In the genomic region with DNA sequence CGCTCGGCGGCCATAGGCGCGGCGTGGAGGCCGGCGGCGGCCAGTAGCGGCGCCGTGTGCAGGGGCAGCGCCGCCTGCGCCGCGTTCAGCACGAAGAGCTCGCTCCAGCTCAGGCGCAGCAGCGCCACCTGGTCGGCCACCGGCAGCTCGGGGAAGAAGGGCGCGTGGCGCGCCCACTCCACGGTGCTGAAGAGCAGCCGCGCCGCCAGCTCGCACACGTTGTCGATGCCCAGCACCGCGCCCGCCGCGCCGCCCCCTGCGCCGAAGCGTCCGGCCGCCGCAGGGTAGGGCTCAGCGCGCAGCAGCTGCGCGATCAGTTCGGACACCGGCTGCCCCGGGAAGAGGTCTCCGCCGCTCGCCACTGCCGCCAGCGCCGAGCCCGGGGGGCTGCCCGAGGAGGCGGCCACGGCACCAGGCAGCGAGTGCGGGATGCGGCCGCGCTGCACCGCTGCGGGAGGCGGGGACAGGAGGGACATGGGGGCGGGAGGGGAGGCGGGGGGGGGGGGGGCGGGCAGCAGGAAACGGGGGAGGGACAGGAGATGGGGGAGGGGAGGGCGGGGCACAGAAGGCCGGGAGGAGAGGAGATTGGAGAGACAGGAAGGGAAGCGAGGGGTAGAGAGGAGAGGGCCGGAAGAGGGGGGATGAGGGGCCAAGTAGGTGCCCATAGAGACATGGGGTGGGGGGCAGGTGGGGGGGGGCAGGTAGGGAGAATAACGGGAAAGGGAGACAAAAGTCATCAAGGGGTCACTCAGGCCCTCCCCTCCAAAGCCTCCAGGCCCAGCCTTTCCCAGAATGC, we compare ENCODE assay signal across 8 cellular contexts. TPM values are rescaled to one million over a fixed set of nuclear protein-coding genes. Genes with fewer than 3 reads are reported as not detected.
DNase-seq lines count a peak whose midpoint lies in the region; ATAC-seq and TF ChIP-seq lines count a peak whose summit lies in the region.

No MANE protein-coding gene starts in this region.

- H3K27me3 ChIP-seq in DOHH2 (ENCODE audit: control insufficient read depth, low read length) (no peaks in the 10 kb centered on the region), liver (ENCODE audit: control insufficient read depth in 4 of 4, insufficient read depth in 4 of 4, low read length in 3 of 4) (no peaks in the 10 kb centered on the region)

- WGBS in liver = 21% methylated on average over 78 of the region's 81 CpGs

- peaks cover 52% of the 10 kb centered on the region for H3K36me3 Mint-ChIP-seq in dendritic cell treated with granulocyte-macrophage colony-stimulating factor and Interleukin-4, amounts not matched to agents 40 ng/mL and 50 ng/mL, for 4 days (ENCODE audit: low read depth)

- H3K27me3 Mint-ChIP-seq in dendritic cell treated with granulocyte-macrophage colony-stimulating factor and Interleukin-4, amounts not matched to agents 40 ng/mL and 50 ng/mL, for 4 days = no peaks in the 10 kb centered on the region

- peaks cover 45% of the 10 kb centered on the region for H3K79me2 ChIP-seq in DOHH2 (ENCODE audit: control insufficient read depth, low read length)

- peaks cover 23% of the 10 kb centered on the region for H3K4me1 ChIP-seq in DOHH2 (ENCODE audit: control insufficient read depth, low read length)
- H3K4me1 ChIP-seq in HEK293 (ENCODE audit: control insufficient read depth, insufficient read depth, low read length) = peaks cover 11% of the 10 kb centered on the region
- peaks cover 21 to 57% (median 44%) of the 10 kb centered on the region in 4 donors for H3K4me1 ChIP-seq in liver (ENCODE audit: control insufficient read depth in 4 of 4, insufficient read depth in 4 of 4, low read length in 3 of 4)

- peaks cover 35% of the 10 kb centered on the region for H3K4me1 Mint-ChIP-seq in dendritic cell treated with granulocyte-macrophage colony-stimulating factor and Interleukin-4, amounts not matched to agents 40 ng/mL and 50 ng/mL, for 4 days (ENCODE audit: low read depth)

- no peak overlapping the region for H3K9ac ChIP-seq in liver (ENCODE audit: low read depth in 1 of 2, low read length in 2 of 2)

- H3K4me3 ChIP-seq in DOHH2 (ENCODE audit: low read length) (peak overlapping the region; percentile 74), HEK293 (ENCODE audit: low read depth, low read length) (peak overlapping the region; percentile 55), liver (ENCODE audit: low read depth in 1 of 3, low read length in 3 of 3) (peak overlapping the region in 1 of 3 donors; percentile 51)

- intact Hi-C loops in dendritic cell treated with granulocyte-macrophage colony-stimulating factor and Interleukin-4, amounts not matched to agents 40 ng/mL and 50 ng/mL, for 4 days (cut with micrococcal nuclease) = no loop called here

- peaks cover 17% of the 10 kb centered on the region for H3F3A ChIP-seq in DOHH2 (ENCODE audit: control insufficient read depth, insufficient read depth)

- TF ChIP-seq CTCF in DOHH2 (IDR thresholded peaks at IDR 0.05; ENCODE audit: low read depth, low read length, poor library complexity, severe bottlenecking) (peak; percentile 61), HEK293 (tag by site-specific recombination; IDR thresholded peaks at IDR 0.05) (peak; percentile 65; the same call in 1 of the 2 replicates), liver (IDR thresholded peaks at IDR 0.05; ENCODE audit: low read depth, low read length, missing input control) (peak; percentile 21)

- DNase-seq in NCI-H2196 (lab: John Stamatoyannopoulos, UW; ENCODE audit: unreplicated experiment) = peak; percentile 69
- peak; percentile 75 for DNase-seq in activated CD4-positive, alpha-beta T cell treated with anti-CD3 and anti-CD28 coated beads, Interleukin-2, amount 50 U/mL, for 1 hour
- peak; percentile 70 to 78 for DNase-seq in stimulated activated CD4-positive, alpha-beta T cell treated with anti-CD3 and anti-CD28 coated beads, Interleukin-4, amount 100 ng/mL, for 4 hours

- H3K36me3 ChIP-seq in DOHH2 (ENCODE audit: control insufficient read depth, low read length) = peaks cover 67% of the 10 kb centered on the region
- H3K36me3 ChIP-seq in HEK293 (ENCODE audit: control insufficient read depth in 2 of 2, insufficient read depth in 1 of 2, low read length in 2 of 2) = peaks cover 18 to 56% of the 10 kb centered on the region in 2 experiments; a peak in 2 of 3 replicates
- H3K36me3 ChIP-seq in liver (ENCODE audit: control insufficient read depth in 4 of 4, insufficient read depth in 3 of 4, low read depth in 1 of 4, low read length in 3 of 4) = peaks cover 7 to 26% (median 16%) of the 10 kb centered on the region in 4 donors

- H3K9me3 Mint-ChIP-seq in dendritic cell treated with granulocyte-macrophage colony-stimulating factor and Interleukin-4, amounts not matched to agents 40 ng/mL and 50 ng/mL, for 4 days = no peaks in the 10 kb centered on the region

- POLR2A ChIA-PET in HEK293 (lab: Yijun Ruan, JAX) = interaction anchor here (0.5 to 3.5 kb wide), 7 partner anchors 9 to 275 kb away, joined by 4 to 25 read pairs (median 5); a partner anchor contains a TSS

- TF ChIP-seq RAD21 in liver (IDR thresholded peaks at IDR 0.05) = peak in 1 of 2 donors; percentile 20

- peak overlapping the region; percentile 78 for H3K4me3 Mint-ChIP-seq in dendritic cell treated with granulocyte-macrophage colony-stimulating factor and Interleukin-4, amounts not matched to agents 40 ng/mL and 50 ng/mL, for 4 days

- CTCF ChIA-PET in HEK293 (lab: Yijun Ruan, JAX) = interaction anchor here (0.6 to 1.6 kb wide), 4 partner anchors 15 to 167 kb away, joined by 3 to 5 read pairs (median 4); no protein-coding TSS in a partner anchor

- peak overlapping the region; percentile 30 for H3K27ac Mint-ChIP-seq in dendritic cell treated with granulocyte-macrophage colony-stimulating factor and Interleukin-4, amounts not matched to agents 40 ng/mL and 50 ng/mL, for 4 days

- ATAC-seq in HG03342 (IDR thresholded peaks at IDR 0.05; ENCODE audit: unreplicated experiment) = no peak

- peaks cover 5% of the 10 kb centered on the region; the same call in 1 of the 2 replicates for H4K20me1 ChIP-seq in DOHH2 (ENCODE audit: control insufficient read depth, insufficient read depth, low read depth, low read length)

- H3K4me2 ChIP-seq in DOHH2 (ENCODE audit: low read length) = peak overlapping the region; percentile 78

- H3K9me3 ChIP-seq in DOHH2 (ENCODE audit: control insufficient read depth, insufficient read depth, low read length) (no peaks in the 10 kb centered on the region), HEK293 (ENCODE audit: control insufficient read depth, insufficient read depth, low read depth, low read length) (no peaks in the 10 kb centered on the region), liver (ENCODE audit: control insufficient read depth in 4 of 4, low read length in 3 of 4) (no peaks in the 10 kb centered on the region)

- H3K27ac ChIP-seq in DOHH2 (ENCODE audit: low read depth, low read length) = peak overlapping the region; percentile 54
- peak overlapping the region; percentile 69 for H3K27ac ChIP-seq in HEK293 (ENCODE audit: extremely low read depth, low read depth, low read length)
- peak overlapping the region; percentile 41 to 46 for H3K27ac ChIP-seq in liver (ENCODE audit: low read depth in 1 of 2, low read length in 2 of 2)

- no peaks in the 10 kb centered on the region for H3K9me2 ChIP-seq in DOHH2 (replicated peaks; ENCODE audit: control insufficient read depth, low read length)

TF ChIP-seq in HEK293, 187 proteins besides CTCF, POLR2A, EP300 and RAD21 (continues in another document):
- TF ChIP-seq ZNF600 (tag by site-specific recombination; IDR thresholded peaks at IDR 0.05) (peak; percentile 43; the same call in 1 of the 2 replicates), ZNF426 (tag by site-specific recombination; IDR thresholded peaks at IDR 0.05) (no peak), ZNF664 (tag by site-specific recombination; IDR thresholded peaks at IDR 0.05) (no peak), MYNN (tag by site-specific recombination; IDR thresholded peaks at IDR 0.05; ENCODE audit: borderline replicate concordance) (no peak), GLI4 (tag by site-specific recombination; IDR thresholded peaks at IDR 0.05) (no peak), ZNF433 (tag by site-specific recombination; IDR thresholded peaks at IDR 0.05; ENCODE audit: low read depth) (no peak), ZNF660 (tag by site-specific recombination; IDR thresholded peaks at IDR 0.05) (peak; percentile 85), BCL11A (tag by site-specific recombination; IDR thresholded peaks at IDR 0.05; ENCODE audit: low read depth) (no peak), ZNF211 (tag by site-specific recombination; IDR thresholded peaks at IDR 0.05; ENCODE audit: low read depth) (no peak), ZNF514 (tag by site-specific recombination; IDR thresholded peaks at IDR 0.05) (no peak), ZBTB7A (tag by site-specific recombination; IDR thresholded peaks at IDR 0.05; ENCODE audit: low read depth) (peak; percentile 7; the same call in 1 of the 2 replicates), ZNF155 (tag by site-specific recombination; IDR thresholded peaks at IDR 0.05) (no peak)

TF ChIP-seq in liver, 16 proteins besides CTCF, POLR2A, EP300 and RAD21 (continues in another document):
- no peak for TF ChIP-seq HNF4G (IDR thresholded peaks at IDR 0.05)
- no peak for TF ChIP-seq TAF1 (conservative IDR thresholded peaks at IDR 0.05)
- TF ChIP-seq, protein P1, sequence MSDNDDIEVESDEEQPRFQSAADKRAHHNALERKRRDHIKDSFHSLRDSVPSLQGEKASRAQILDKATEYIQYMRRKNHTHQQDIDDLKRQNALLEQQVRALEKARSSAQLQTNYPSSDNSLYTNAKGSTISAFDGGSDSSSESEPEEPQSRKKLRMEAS (IDR thresholded peaks at IDR 0.05) = no peak
- no peak for TF ChIP-seq RXRA (IDR thresholded peaks at IDR 0.05)
- TF ChIP-seq HNF4A (conservative IDR thresholded peaks at IDR 0.05) = no peak
- TF ChIP-seq SP1 (IDR thresholded peaks at IDR 0.05) = no peak
- no peak for TF ChIP-seq EGR1 (IDR thresholded peaks at IDR 0.05; ENCODE audit: low read depth in 2 of 2)
- TF ChIP-seq YY1 (IDR thresholded peaks at IDR 0.05) = no peak
- no peak for TF ChIP-seq FOXA1 (IDR thresholded peaks at IDR 0.05)
- no peak for TF ChIP-seq FOXA2 (IDR thresholded peaks at IDR 0.05)
- no peak for TF ChIP-seq GABPA (IDR thresholded peaks at IDR 0.05 in 1 of 2, conservative IDR thresholded peaks at IDR 0.05 in 1 of 2)
- no peak for TF ChIP-seq NR2F2 (IDR thresholded peaks at IDR 0.05)

RNA-seq across cellular contexts. Expression of a gene that starts 9.8 kb away (rescaled TPM):
- total RNA-seq in liver = 10 to 100 TPM in 1 of 2 donors, 1 to 10 TPM in 1; 4.9 to 10.5 TPM
- polyA plus RNA-seq in liver = 10 to 100 TPM; 31.1 to 32.5 TPM

RNA-seq across cellular contexts. Expression of a gene that starts 9.9 kb away (rescaled TPM):
- 10 to 100 TPM; 52.2 to 86.1 TPM for total RNA-seq in liver
- 10 to 100 TPM; 30.5 to 53.1 TPM for polyA plus RNA-seq in liver

RNA-seq across cellular contexts. Expression of a gene that starts 20.7 kb away (rescaled TPM):
- total RNA-seq in liver = 10 to 100 TPM in 1 of 2 donors, 1 to 10 TPM in 1; 9.6 to 13.6 TPM
- 10 to 100 TPM; 22.6 to 27.8 TPM for polyA plus RNA-seq in liver

RNA-seq across cellular contexts. Expression of a gene that starts 28.7 kb away (rescaled TPM):
- total RNA-seq in liver = 1 to 10 TPM; 2.1 to 2.6 TPM
- polyA plus RNA-seq in liver = 1 to 10 TPM; 1.2 to 1.6 TPM

RNA-seq across cellular contexts. Expression of a gene that starts 31.4 kb away (rescaled TPM):
- total RNA-seq in liver = 10 to 100 TPM; 29.3 to 47.0 TPM
- 10 to 100 TPM; 31.3 to 35.7 TPM for polyA plus RNA-seq in liver
